Comparison of ENCODE assay signal across 3 cellular contexts in the genomic region with DNA sequence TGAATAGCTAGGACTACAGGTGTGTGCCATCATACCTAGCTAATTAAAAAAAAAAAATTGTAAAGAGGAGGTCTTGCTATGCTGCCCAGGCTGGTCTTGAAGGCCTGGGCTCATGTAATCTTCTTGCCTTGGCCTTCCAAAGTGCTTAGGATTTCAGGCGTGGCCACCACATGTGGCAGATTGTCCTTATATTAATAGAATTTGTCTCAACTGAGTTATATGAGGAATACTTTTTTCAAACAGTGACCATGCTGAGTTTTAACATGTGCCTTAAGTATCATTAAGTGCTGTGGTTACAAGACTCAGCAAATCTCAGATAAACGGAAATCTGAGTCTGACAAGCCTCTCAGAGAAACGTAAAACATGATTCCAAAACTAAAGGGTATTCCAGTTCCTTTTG.
"Had no signal": no experiment of that assay in that cellular context is flagged by ENCODE, and none has a peak within 500 bp of the region (broad histone marks: within the 10 kb centered on the region; RNA-seq: fewer than 3 reads in every experiment).

No MANE protein-coding gene starts in this region.

- H3K4me3 ChIP-seq: GM23338 had no signal

- H3K4me2 ChIP-seq: GM23338 had no signal

- H2AFZ ChIP-seq: GM23338 had no signal

- DNase-seq: H9, HCEC 1CT had no signal
